1 cellular context compared by ENCODE assay signal in the genomic region with DNA sequence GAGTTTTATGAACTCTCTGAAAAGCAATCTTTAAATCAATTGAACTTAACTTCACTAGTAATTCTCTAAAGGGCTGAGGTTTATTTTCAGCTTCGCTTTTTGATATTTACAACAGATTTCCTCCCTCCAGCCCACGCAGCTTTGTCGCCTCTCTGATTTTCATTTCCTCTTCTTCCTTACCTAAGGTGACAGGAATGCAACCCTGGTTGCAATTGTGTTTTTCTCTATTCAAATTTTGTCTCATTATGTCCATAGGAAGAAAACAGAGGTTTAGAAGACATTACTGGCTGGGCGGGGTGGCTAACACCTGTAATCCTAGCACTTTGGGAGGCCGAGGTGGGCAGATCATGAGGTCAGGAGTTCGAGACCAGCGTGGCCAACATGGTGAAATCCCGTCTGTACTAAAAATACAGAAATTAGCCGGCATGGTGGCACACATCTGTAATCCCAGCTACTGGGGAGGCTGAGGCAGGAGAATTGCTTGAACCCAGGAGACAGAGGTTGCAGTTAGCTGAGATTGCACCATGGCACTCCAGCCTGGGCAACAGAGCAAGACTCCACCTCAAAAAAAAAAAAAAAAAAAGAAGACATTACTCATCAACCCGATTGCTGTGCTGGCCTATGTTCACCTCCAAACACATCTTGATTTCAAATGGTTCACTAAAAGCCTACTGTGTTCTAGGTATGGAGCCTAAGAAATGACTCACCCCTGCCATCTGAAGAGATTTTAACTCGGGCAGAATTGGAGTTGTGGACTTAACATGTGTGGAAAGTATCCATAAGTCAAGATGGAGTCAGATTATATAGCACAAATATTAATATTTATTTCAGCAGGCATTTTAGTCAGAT.
A peak's percentile ranks its signal among the peaks of the same experiment; 100 is the strongest.
TF ChIP-seq lines count a peak whose summit lies in the region.

No MANE protein-coding gene starts in this region.

TF ChIP-seq in GM12878, 131 proteins besides CTCF, POLR2A, EP300 and RAD21 (continued from another document):
- TF ChIP-seq, protein P1, sequence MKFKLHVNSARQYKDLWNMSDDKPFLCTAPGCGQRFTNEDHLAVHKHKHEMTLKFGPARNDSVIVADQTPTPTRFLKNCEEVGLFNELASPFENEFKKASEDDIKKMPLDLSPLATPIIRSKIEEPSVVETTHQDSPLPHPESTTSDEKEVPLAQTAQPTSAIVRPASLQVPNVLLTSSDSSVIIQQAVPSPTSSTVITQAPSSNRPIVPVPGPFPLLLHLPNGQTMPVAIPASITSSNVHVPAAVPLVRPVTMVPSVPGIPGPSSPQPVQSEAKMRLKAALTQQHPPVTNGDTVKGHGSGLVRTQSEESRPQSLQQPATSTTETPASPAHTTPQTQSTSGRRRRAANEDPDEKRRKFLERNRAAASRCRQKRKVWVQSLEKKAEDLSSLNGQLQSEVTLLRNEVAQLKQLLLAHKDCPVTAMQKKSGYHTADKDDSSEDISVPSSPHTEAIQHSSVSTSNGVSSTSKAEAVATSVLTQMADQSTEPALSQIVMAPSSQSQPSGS (IDR thresholded peaks at IDR 0.05; ENCODE audit: low read length), result no peak; the same call in 1 of the 2 replicates
- TF ChIP-seq CBFB (IDR thresholded peaks at IDR 0.05; ENCODE audit: low read depth) (no peak), CHD4 (IDR thresholded peaks at IDR 0.05) (no peak), MYB (IDR thresholded peaks at IDR 0.05; ENCODE audit: borderline replicate concordance, low read depth, low read length) (no peak), HDAC6 (IDR thresholded peaks at IDR 0.05; ENCODE audit: unreplicated experiment) (no peak), TCF7 (IDR thresholded peaks at IDR 0.05; ENCODE audit: borderline replicate concordance) (no peak), FOXM1 (IDR thresholded peaks at IDR 0.05; ENCODE audit: low read depth, low read length) (no peak), CREB1 (IDR thresholded peaks at IDR 0.05; ENCODE audit: low read depth) (no peak), NFYA (IDR thresholded peaks at IDR 0.05; ENCODE audit: borderline replicate concordance, low read depth, low read length) (no peak), SMAD1 (IDR thresholded peaks at IDR 0.05; ENCODE audit: low read depth, partially characterized antibody) (no peak), DPF2 (IDR thresholded peaks at IDR 0.05) (no peak), NFXL1 (IDR thresholded peaks at IDR 0.05; ENCODE audit: borderline replicate concordance) (no peak), TAF1 (IDR thresholded peaks at IDR 0.05; ENCODE audit: borderline replicate concordance, low read depth, low read length) (no peak), RFX5 (IDR thresholded peaks at IDR 0.05; ENCODE audit: low read depth, low read length) (no peak), MEF2A (IDR thresholded peaks at IDR 0.05; ENCODE audit: insufficient read depth, low read depth, low read length) (peak; percentile 31; the same call in 1 of the 2 replicates), ZNF217 (IDR thresholded peaks at IDR 0.05) (peak; percentile 52; the same call in 1 of the 2 replicates), SPI1 (IDR thresholded peaks at IDR 0.05; ENCODE audit: borderline replicate concordance, insufficient read depth, low read depth, low read length) (peak; percentile 79), LARP7 (IDR thresholded peaks at IDR 0.05) (no peak), BRCA1 (IDR thresholded peaks at IDR 0.05; ENCODE audit: low read depth, low read length) (no peak)
- TF ChIP-seq, protein P2, sequence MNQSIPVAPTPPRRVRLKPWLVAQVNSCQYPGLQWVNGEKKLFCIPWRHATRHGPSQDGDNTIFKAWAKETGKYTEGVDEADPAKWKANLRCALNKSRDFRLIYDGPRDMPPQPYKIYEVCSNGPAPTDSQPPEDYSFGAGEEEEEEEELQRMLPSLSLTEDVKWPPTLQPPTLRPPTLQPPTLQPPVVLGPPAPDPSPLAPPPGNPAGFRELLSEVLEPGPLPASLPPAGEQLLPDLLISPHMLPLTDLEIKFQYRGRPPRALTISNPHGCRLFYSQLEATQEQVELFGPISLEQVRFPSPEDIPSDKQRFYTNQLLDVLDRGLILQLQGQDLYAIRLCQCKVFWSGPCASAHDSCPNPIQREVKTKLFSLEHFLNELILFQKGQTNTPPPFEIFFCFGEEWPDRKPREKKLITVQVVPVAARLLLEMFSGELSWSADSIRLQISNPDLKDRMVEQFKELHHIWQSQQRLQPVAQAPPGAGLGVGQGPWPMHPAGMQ (IDR thresholded peaks at IDR 0.05; ENCODE audit: borderline replicate concordance), result no peak
- TF ChIP-seq, protein P3, sequence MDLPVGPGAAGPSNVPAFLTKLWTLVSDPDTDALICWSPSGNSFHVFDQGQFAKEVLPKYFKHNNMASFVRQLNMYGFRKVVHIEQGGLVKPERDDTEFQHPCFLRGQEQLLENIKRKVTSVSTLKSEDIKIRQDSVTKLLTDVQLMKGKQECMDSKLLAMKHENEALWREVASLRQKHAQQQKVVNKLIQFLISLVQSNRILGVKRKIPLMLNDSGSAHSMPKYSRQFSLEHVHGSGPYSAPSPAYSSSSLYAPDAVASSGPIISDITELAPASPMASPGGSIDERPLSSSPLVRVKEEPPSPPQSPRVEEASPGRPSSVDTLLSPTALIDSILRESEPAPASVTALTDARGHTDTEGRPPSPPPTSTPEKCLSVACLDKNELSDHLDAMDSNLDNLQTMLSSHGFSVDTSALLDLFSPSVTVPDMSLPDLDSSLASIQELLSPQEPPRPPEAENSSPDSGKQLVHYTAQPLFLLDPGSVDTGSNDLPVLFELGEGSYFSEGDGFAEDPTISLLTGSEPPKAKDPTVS (IDR thresholded peaks at IDR 0.05; ENCODE audit: low read depth, low read length), result no peak
- TF ChIP-seq, protein P4, sequence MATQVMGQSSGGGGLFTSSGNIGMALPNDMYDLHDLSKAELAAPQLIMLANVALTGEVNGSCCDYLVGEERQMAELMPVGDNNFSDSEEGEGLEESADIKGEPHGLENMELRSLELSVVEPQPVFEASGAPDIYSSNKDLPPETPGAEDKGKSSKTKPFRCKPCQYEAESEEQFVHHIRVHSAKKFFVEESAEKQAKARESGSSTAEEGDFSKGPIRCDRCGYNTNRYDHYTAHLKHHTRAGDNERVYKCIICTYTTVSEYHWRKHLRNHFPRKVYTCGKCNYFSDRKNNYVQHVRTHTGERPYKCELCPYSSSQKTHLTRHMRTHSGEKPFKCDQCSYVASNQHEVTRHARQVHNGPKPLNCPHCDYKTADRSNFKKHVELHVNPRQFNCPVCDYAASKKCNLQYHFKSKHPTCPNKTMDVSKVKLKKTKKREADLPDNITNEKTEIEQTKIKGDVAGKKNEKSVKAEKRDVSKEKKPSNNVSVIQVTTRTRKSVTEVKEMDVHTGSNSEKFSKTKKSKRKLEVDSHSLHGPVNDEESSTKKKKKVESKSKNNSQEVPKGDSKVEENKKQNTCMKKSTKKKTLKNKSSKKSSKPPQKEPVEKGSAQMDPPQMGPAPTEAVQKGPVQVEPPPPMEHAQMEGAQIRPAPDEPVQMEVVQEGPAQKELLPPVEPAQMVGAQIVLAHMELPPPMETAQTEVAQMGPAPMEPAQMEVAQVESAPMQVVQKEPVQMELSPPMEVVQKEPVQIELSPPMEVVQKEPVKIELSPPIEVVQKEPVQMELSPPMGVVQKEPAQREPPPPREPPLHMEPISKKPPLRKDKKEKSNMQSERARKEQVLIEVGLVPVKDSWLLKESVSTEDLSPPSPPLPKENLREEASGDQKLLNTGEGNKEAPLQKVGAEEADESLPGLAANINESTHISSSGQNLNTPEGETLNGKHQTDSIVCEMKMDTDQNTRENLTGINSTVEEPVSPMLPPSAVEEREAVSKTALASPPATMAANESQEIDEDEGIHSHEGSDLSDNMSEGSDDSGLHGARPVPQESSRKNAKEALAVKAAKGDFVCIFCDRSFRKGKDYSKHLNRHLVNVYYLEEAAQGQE (IDR thresholded peaks at IDR 0.05; ENCODE audit: low read depth, low read length), result no peak
- TF ChIP-seq, protein P5, sequence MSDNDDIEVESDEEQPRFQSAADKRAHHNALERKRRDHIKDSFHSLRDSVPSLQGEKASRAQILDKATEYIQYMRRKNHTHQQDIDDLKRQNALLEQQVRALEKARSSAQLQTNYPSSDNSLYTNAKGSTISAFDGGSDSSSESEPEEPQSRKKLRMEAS (IDR thresholded peaks at IDR 0.05; ENCODE audit: low read depth, low read length), result no peak
- TF ChIP-seq, protein P6, sequence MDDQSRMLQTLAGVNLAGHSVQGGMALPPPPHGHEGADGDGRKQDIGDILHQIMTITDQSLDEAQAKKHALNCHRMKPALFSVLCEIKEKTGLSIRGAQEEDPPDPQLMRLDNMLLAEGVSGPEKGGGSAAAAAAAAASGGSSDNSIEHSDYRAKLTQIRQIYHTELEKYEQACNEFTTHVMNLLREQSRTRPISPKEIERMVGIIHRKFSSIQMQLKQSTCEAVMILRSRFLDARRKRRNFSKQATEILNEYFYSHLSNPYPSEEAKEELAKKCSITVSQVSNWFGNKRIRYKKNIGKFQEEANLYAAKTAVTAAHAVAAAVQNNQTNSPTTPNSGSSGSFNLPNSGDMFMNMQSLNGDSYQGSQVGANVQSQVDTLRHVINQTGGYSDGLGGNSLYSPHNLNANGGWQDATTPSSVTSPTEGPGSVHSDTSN (IDR thresholded peaks at IDR 0.05; ENCODE audit: insufficient replicate concordance, low read depth, low read length), result no peak
